In the genomic region with DNA sequence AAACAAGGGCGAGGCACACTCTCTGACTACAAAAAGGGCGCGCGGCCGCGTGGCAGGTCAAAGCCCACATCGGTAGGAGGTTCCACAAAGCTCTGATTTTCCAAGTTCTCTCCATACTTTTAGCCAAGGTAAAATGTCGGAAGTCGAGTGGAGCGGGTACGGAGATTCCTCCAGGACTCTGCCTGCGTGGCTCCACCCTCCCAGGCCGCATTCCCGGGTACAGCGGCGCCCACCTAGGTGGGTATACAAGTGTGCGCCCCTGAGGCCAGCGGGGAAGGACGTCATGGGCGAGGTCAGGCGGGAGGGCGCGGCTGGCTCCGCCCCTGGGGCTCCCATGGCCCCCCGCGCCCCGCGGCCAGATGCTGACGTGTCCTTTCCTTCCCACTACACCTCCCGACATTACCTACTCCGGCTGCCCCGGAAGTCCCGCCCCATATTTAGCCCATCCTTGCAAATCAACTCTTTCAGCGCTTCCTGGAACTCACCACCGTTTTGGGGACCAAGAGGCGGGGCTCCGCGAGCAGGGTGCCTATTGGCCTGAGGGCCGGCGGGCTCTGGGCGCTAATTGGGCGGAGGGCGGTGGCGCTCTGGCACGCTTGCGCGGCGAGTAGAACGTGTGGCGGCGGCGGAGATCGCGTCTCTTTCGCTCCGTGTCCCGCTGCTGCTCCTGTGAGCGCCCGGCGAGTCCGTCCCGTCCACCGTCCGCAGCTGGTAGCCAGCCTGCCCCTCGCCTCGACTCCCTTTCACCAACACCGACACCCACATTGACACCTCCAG, we compare ENCODE assay signal across 8 cellular contexts. TPM values are rescaled to one million over a fixed set of nuclear protein-coding genes. Genes with fewer than 3 reads are reported as not detected.
A peak's percentile ranks its signal among the peaks of the same experiment; 100 is the strongest.
DNase-seq lines count a peak whose midpoint lies in the region; ATAC-seq and TF ChIP-seq lines count a peak whose summit lies in the region.

A gene (plus strand): TSS at position 639 of the 777 bp plus-strand sequence. CDS start 180 bp downstream, outside the sequence.

- intact Hi-C loops in head of caudate nucleus (cut with DNase I) (loop anchor here (5.0 kb wide), 1 partner anchor 69 kb away; no protein-coding TSS in a partner anchor), ovary (cut with DNase I) (loop anchor here in 3 of 4 donors (5.0 to 10.0 kb wide), 3 partner anchors 64 to 257 kb away; a partner anchor contains a TSS), thyroid gland (cut with DNase I) (loop anchor here (5.0 kb wide), 1 partner anchor 64 kb away; a partner anchor contains a TSS)

- H3K4me1 ChIP-seq in ovary (ENCODE audit: insufficient read depth) (peaks cover 11% of the 10 kb centered on the region), thyroid gland (peaks cover 21 to 36% of the 10 kb centered on the region in 2 donors)

- TF ChIP-seq CTCF in GM12864 (IDR thresholded peaks at IDR 0.05; ENCODE audit: low read depth, low read length, missing control alignments) (no peak), ovary (IDR thresholded peaks at IDR 0.05) (no peak), thyroid gland (IDR thresholded peaks at IDR 0.05) (no peak)

- H3K9me3 ChIP-seq in ovary (no peaks in the 10 kb centered on the region), thyroid gland (no peaks in the 10 kb centered on the region)

- H3K4me3 ChIP-seq in GM12864 (ENCODE audit: low read depth, low read length) = peak within 1 kb of the TSS; percentile 83
- H3K4me3 ChIP-seq in ovary = peak within 1 kb of the TSS; percentile 81
- peak within 1 kb of the TSS; percentile 63 to 92 (median 80) for H3K4me3 ChIP-seq in thyroid gland (replicated peaks in 1 of 3)

- WGBS in ovary, 3 donors = 0 to 1% (median 1%) methylated on average over 60 to 67 of the region's 67 CpGs
- WGBS in thyroid gland, 2 donors = 0 to 3% methylated on average over 42 to 48 of the region's 67 CpGs

- TF ChIP-seq POLR2A in ovary (IDR thresholded peaks at IDR 0.05) = peak; percentile 81
- peak; percentile 48 to 90 for TF ChIP-seq POLR2A in thyroid gland (IDR thresholded peaks at IDR 0.05)

- peak; percentile 81 for TF ChIP-seq EP300 in ovary (IDR thresholded peaks at IDR 0.05)

- H3K36me3 ChIP-seq in ovary = no peaks in the 10 kb centered on the region
- H3K36me3 ChIP-seq in thyroid gland = no peaks in the 10 kb centered on the region

- H3K27ac ChIP-seq in ovary = peak within 1 kb of the TSS; percentile 87 to 95
- H3K27ac ChIP-seq in thyroid gland = peak within 1 kb of the TSS; percentile 96 to 100 (median 96)

- peak; percentile 98 for DNase-seq in GM12864 (ENCODE audit: low read depth)
- peak; percentile 99 to 100 (median 99) for DNase-seq in NCI-H1417 (lab: John Stamatoyannopoulos, UW)
- DNase-seq in SW 1271 (lab: John Stamatoyannopoulos, UW) = peak; percentile 97 to 99
- DNase-seq in activated naive CD8-positive, alpha-beta T cell treated with anti-CD3 and anti-CD28 coated beads, Interleukin-2, amount 50 U/mL, for 16 hours (ENCODE audit: low read depth, low spot score) = peak; percentile 99
- DNase-seq in head of caudate nucleus = peak; percentile 96 to 100 (median 99)
- DNase-seq in ovary = peak; percentile 98 to 100 (median 99)
- peak; percentile 100 for DNase-seq in thyroid gland

- H3K27me3 ChIP-seq in ovary (no peaks in the 10 kb centered on the region), thyroid gland (no peaks in the 10 kb centered on the region)

- ATAC-seq in HG02759 (IDR thresholded peaks at IDR 0.05; ENCODE audit: unreplicated experiment) = peak; percentile 92

RNA-seq across cellular contexts. Expression of the gene that starts here (rescaled TPM):
- total RNA-seq in ovary (100 to 1,000 TPM in 6 of 7 donors, 10 to 100 TPM in 1; 93.6 to 271 (median 182) TPM), thyroid gland (100 to 1,000 TPM; 126 to 167 (median 144) TPM)
- 100 to 1,000 TPM in 1 of 2 donors, 10 to 100 TPM in 1; 91.4 to 297 TPM for polyA plus RNA-seq in ovary

Comparison
In these comparisons a context has a peak if more than half of its experiments do, and no peak if none do; other contexts are left out.
1. Peak in every context shown above with its lines: DNase-seq, ATAC-seq, H3K4me3 ChIP-seq and H3K27ac ChIP-seq.